Comparison of ENCODE assay signal across 25 cellular contexts in the genomic region with DNA sequence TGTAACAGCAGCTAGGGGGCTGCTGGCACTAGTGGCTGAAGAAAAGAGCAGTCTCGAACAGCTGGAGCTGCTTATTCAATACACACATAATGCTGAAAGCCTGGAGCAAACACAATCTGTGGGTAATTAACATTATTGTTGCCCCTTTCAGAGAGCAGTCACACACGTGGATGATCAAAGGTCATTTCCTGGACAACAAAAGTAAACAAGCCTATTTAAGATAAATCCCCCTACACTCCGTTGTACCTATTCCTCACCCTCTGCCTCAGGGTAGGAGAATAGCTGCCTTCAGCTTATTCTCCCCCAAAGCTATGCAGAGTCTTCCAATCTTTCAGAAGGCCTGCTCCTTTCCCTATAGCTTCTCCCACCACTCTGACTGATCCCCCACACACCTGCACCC.
DNase-seq lines count a peak whose midpoint lies in the region; ATAC-seq and TF ChIP-seq lines count a peak whose summit lies in the region.
"Had no signal": no experiment of that assay in that cellular context is flagged by ENCODE, and none has a peak within 500 bp of the region (broad histone marks: within the 10 kb centered on the region; RNA-seq: fewer than 3 reads in every experiment).

No MANE protein-coding gene starts in this region.

- no peaks in the 10 kb centered on the region for H3K79me2 ChIP-seq in hepatocyte
- no peaks in the 10 kb centered on the region for H3K79me2 ChIP-seq in mesendoderm (ENCODE audit: control insufficient read depth, insufficient read depth, low read length)

- no peaks in the 10 kb centered on the region for H3K9me2 ChIP-seq in hepatocyte (replicated peaks; ENCODE audit: insufficient read depth)

- H3K4me1 ChIP-seq in hepatocyte (ENCODE audit: insufficient read depth) (no peaks in the 10 kb centered on the region), mesendoderm (ENCODE audit: control insufficient read depth, low read depth, low read length) (no peaks in the 10 kb centered on the region)
- H3K4me1 ChIP-seq: Caco-2, Peyer's patch had no signal

- H2BK5ac ChIP-seq in mesendoderm (ENCODE audit: low read length): no peak overlapping the region

- no peak overlapping the region for H2AFZ ChIP-seq in hepatocyte
- H2AFZ ChIP-seq: GM23338 had no signal

- no peak overlapping the region for H3K4ac ChIP-seq in mesendoderm (ENCODE audit: low read depth, low read length)

- 34% methylated on average over 3 of the region's 3 CpGs for WGBS in hepatocyte (ENCODE audit: low lambda C conversion rate, missing lambda C conversion rate)
- no CpG with 5 or more reads among the region's 3 CpGs for WGBS in mesendoderm (ENCODE audit: extremely low coverage, insufficient coverage, low lambda C conversion rate)

- DNase-seq in DMS53 treated with DMSO at 0.1 percent for 48 hours (lab: John Stamatoyannopoulos, UW; ENCODE audit: unreplicated experiment) (peak; percentile 13), LoVo (ENCODE audit: low spot score) (peak; percentile 9), hepatocyte (ENCODE audit: low spot score) (peak; percentile 6), mesendoderm (peak; percentile 6), NOMO-1 (lab: John Stamatoyannopoulos, UW; ENCODE audit: unreplicated experiment in 2 of 2) (no peak), mesothelial cell of epicardium (ENCODE audit: low spot score in 2 of 2, unreplicated experiment in 2 of 2) (no peak)
- DNase-seq: C1 segment of cervical spinal cord; CD4-positive, alpha-beta memory T cell; DMS79 treated with DMSO at 0.1 percent for 48 hours; H9; HFFc6; Kasumi-1; MV-4-11; NCI-H1105; NCI-H1694 treated with DMSO at 0.1 percent for 48 hours; NCI-H2171 treated with DMSO at 0.1 percent for 48 hours; NCI-H345; OCI-M1; Peyer's patch; SIG-M5 had no signal

- H4K5ac ChIP-seq in mesendoderm (ENCODE audit: low read length): no peak overlapping the region

- H3K4me3 Mint-ChIP-seq in mesothelial cell of epicardium: no peak overlapping the region
- H3K4me3 Mint-ChIP-seq: CD4-positive, alpha-beta memory T cell; GM23338; H9; HFFc6 had no signal

- H3K9me3 Mint-ChIP-seq in mesothelial cell of epicardium: peaks cover 16% of the 10 kb centered on the region

- H4K8ac ChIP-seq in mesendoderm (ENCODE audit: low read depth, low read length): no peak overlapping the region

- no peak overlapping the region for H2BK120ac ChIP-seq in mesendoderm (ENCODE audit: low read depth, low read length)

- no peaks in the 10 kb centered on the region for H3K27me3 Mint-ChIP-seq in mesothelial cell of epicardium (ENCODE audit: low read depth)
- H3K27me3 Mint-ChIP-seq: CD4-positive, alpha-beta memory T cell had no signal

- no peaks in the 10 kb centered on the region for H4K20me1 ChIP-seq in hepatocyte (ENCODE audit: insufficient read depth, poor library complexity, severe bottlenecking)

- H3K79me1 ChIP-seq in mesendoderm (ENCODE audit: low read length): no peaks in the 10 kb centered on the region

- no peaks in the 10 kb centered on the region for H3K36me3 Mint-ChIP-seq in mesothelial cell of epicardium
- H3K36me3 Mint-ChIP-seq: CD4-positive, alpha-beta memory T cell had no signal

- H3K4me1 Mint-ChIP-seq in mesothelial cell of epicardium: no peaks in the 10 kb centered on the region
- H3K4me1 Mint-ChIP-seq: CD4-positive, alpha-beta memory T cell; H9 had no signal

- H3K4me3 ChIP-seq in hepatocyte (no peak overlapping the region), mesendoderm (ENCODE audit: low read length) (no peak overlapping the region)
- H3K4me3 ChIP-seq: GM23338, K562, Peyer's patch, SK-N-MC had no signal

- H3K9me3 ChIP-seq in hepatocyte (ENCODE audit: low read depth): no peaks in the 10 kb centered on the region
- H3K9me3 ChIP-seq: Caco-2, Peyer's patch had no signal

- TF ChIP-seq CTCF in hepatocyte (IDR thresholded peaks at IDR 0.05; ENCODE audit: poor library complexity) (no peak), mesothelial cell of epicardium (IDR thresholded peaks at IDR 0.05; ENCODE audit: unreplicated experiment) (no peak)

- H3K27me3 ChIP-seq in hepatocyte (no peaks in the 10 kb centered on the region), mesendoderm (ENCODE audit: insufficient read depth, low read length, poor library complexity) (no peaks in the 10 kb centered on the region)
- H3K27me3 ChIP-seq: Peyer's patch had no signal

- no peak overlapping the region for H3K18ac ChIP-seq in mesendoderm (ENCODE audit: low read length)

- H3K36me3 ChIP-seq in hepatocyte (replicated peaks; ENCODE audit: insufficient read depth, low read depth) (no peaks in the 10 kb centered on the region), mesendoderm (ENCODE audit: control insufficient read depth, insufficient read depth, low read length) (no peaks in the 10 kb centered on the region)
- H3K36me3 ChIP-seq: Peyer's patch had no signal

- no peak overlapping the region for H3K27ac Mint-ChIP-seq in mesothelial cell of epicardium
- H3K27ac Mint-ChIP-seq: CD4-positive, alpha-beta memory T cell; GM23338; HFFc6 had no signal

- no peak overlapping the region for H3K23ac ChIP-seq in mesendoderm (ENCODE audit: low read length)

- no peak overlapping the region for H2BK15ac ChIP-seq in mesendoderm (replicated peaks; ENCODE audit: low read depth)

- H3K4me2 ChIP-seq in hepatocyte (no peak overlapping the region), mesendoderm (ENCODE audit: low read length) (no peak overlapping the region)
- H3K4me2 ChIP-seq: GM23338 had no signal

- H3K9ac ChIP-seq in mesendoderm (ENCODE audit: low read length): no peak overlapping the region

- H2AK5ac ChIP-seq in mesendoderm (ENCODE audit: low read length): no peak overlapping the region

- H3K56ac ChIP-seq in mesendoderm (ENCODE audit: low read length): no peak overlapping the region

- ATAC-seq in GM21529 (IDR thresholded peaks at IDR 0.05; ENCODE audit: unreplicated experiment): no peak
- ATAC-seq: GM23338, K562 had no signal

- no peak overlapping the region for H3K27ac ChIP-seq in hepatocyte
- no peak overlapping the region for H3K27ac ChIP-seq in mesendoderm (ENCODE audit: low read depth, low read length)
- H3K27ac ChIP-seq: Peyer's patch, SK-N-MC had no signal

Comparison
In these comparisons a context has a peak if more than half of its experiments do, and no peak if none do; other contexts are left out.
1. DNase-seq: peak in DMS53 treated with DMSO at 0.1 percent for 48 hours (single experiment), LoVo (single experiment), hepatocyte (single experiment) and mesendoderm (single experiment); none in NOMO-1 (0 of 2) and mesothelial cell of epicardium (0 of 2).